Comparison of ENCODE assay signal across 24 cellular contexts in the genomic region with DNA sequence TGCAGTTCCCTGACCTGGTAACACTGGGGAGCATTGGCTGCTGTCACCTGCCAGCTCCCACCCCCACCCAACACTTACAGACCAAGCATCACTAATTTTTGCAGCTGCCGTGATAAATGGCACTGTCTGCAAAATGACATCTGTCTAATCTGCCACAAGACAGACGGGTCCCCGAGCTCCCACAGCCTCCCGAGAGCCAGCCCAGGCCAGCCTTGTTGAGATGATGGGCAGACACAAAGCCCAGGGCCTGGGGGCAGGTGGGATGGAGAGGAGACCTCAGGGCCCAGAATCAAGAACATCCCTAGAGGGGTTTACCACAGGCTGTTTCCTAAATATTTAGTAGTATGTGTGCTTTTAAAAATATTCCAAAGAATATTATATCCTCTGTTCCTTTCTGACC.
"Had no signal": no experiment of that assay in that cellular context is flagged by ENCODE, and none has a peak within 500 bp of the region (broad histone marks: within the 10 kb centered on the region; RNA-seq: fewer than 3 reads in every experiment).

No MANE protein-coding gene starts in this region.

- DNase-seq: activated CD4-positive, alpha-beta memory T cell treated with anti-CD3 and anti-CD28 coated beads, Interleukin-2, amount 10 ng/mL, durations not matched to agents 7 days and 5 days; activated CD4-positive, alpha-beta T cell treated with anti-CD3 and anti-CD28 coated beads, Interleukin-2, amount 10 ng/mL, durations not matched to agents 7 days and 5 days; activated CD4-positive, CD25-positive, alpha-beta regulatory T cell treated with anti-CD3 and anti-CD28 coated beads, Interleukin-2, amount 50 U/mL, for 72 hours; activated CD8-positive, alpha-beta memory T cell treated with anti-CD3 and anti-CD28 coated beads, Interleukin-2, amount 50 U/mL, for 48 hours; activated gamma-delta T cell; activated naive CD4-positive, alpha-beta T cell treated with anti-CD3 and anti-CD28 coated beads, Interleukin-2, amount 10 ng/mL, durations not matched to agents 7 days and 5 days; activated naive CD8-positive, alpha-beta T cell treated with anti-CD3 and anti-CD28 coated beads, Interleukin-2, amount 10 ng/mL, durations not matched to agents 7 days and 5 days; activated T-cell treated with anti-CD3 and anti-CD28 coated beads, Interleukin-2, amount 50 U/mL, for 24 hours; caudate nucleus; foreskin fibroblast; mesendoderm; psoas muscle; stimulated activated CD4-positive, alpha-beta T cell treated with anti-CD3 and anti-CD28 coated beads, Interleukin-15, amount 100 ng/mL, for 24 hours; stimulated activated CD4-positive, alpha-beta T cell treated with anti-CD3 and anti-CD28 coated beads, Interleukin-2, amount 100 ng/mL, for 24 hours; stimulated activated naive CD4-positive, alpha-beta T cell treated with Interleukin-2 at 50 U/mL for 16 hours; T-helper 2 cell; transverse colon had no signal

- H3K9me3 ChIP-seq: ascending aorta, heart left ventricle, left lung, neutrophil, psoas muscle, transverse colon had no signal

- H3K4me1 ChIP-seq: left lung, parathyroid adenoma, psoas muscle had no signal

- H3K36me3 ChIP-seq: ascending aorta, heart left ventricle, left lung, neutrophil, transverse colon had no signal

- H3K9ac ChIP-seq: parathyroid adenoma had no signal

- H3K79me2 ChIP-seq: parathyroid adenoma had no signal

- H3K4me1 Mint-ChIP-seq: activated CD4-positive, alpha-beta memory T cell treated with anti-CD3 and anti-CD28 coated beads, Interleukin-2, amount 10 ng/mL, durations not matched to agents 7 days and 5 days; activated CD4-positive, alpha-beta T cell treated with anti-CD3 and anti-CD28 coated beads, Interleukin-2, amount 10 ng/mL, durations not matched to agents 7 days and 5 days; activated naive CD4-positive, alpha-beta T cell treated with anti-CD3 and anti-CD28 coated beads, Interleukin-2, amount 10 ng/mL, durations not matched to agents 7 days and 5 days; activated naive CD8-positive, alpha-beta T cell treated with anti-CD3 and anti-CD28 coated beads, Interleukin-2, amount 10 ng/mL, durations not matched to agents 7 days and 5 days had no signal

- H2AFZ ChIP-seq: parathyroid adenoma had no signal

- H3K9me3 Mint-ChIP-seq: activated CD4-positive, alpha-beta memory T cell treated with anti-CD3 and anti-CD28 coated beads, Interleukin-2, amount 10 ng/mL, durations not matched to agents 7 days and 5 days; activated CD4-positive, alpha-beta T cell treated with anti-CD3 and anti-CD28 coated beads, Interleukin-2, amount 10 ng/mL, durations not matched to agents 7 days and 5 days; activated naive CD4-positive, alpha-beta T cell treated with anti-CD3 and anti-CD28 coated beads, Interleukin-2, amount 10 ng/mL, durations not matched to agents 7 days and 5 days; activated naive CD8-positive, alpha-beta T cell treated with anti-CD3 and anti-CD28 coated beads, Interleukin-2, amount 10 ng/mL, durations not matched to agents 7 days and 5 days; activated T-cell treated with anti-CD3 and anti-CD28 coated beads, Interleukin-2, amount 50 U/mL, for 24 hours; natural killer cell treated with Interleukin-12 subunit alpha and Interleukin-12 subunit beta and Interleukin-15 and Interleukin-18, amount 100 ng/mL, for 72 hours had no signal

- H3K4me3 ChIP-seq: ascending aorta, heart left ventricle, left lung, lung, psoas muscle, transverse colon had no signal

- H3K27ac Mint-ChIP-seq: activated CD4-positive, alpha-beta memory T cell treated with anti-CD3 and anti-CD28 coated beads, Interleukin-2, amount 10 ng/mL, durations not matched to agents 7 days and 5 days; activated CD4-positive, alpha-beta T cell treated with anti-CD3 and anti-CD28 coated beads, Interleukin-2, amount 10 ng/mL, durations not matched to agents 7 days and 5 days; activated naive CD4-positive, alpha-beta T cell treated with anti-CD3 and anti-CD28 coated beads, Interleukin-2, amount 10 ng/mL, durations not matched to agents 7 days and 5 days; activated naive CD8-positive, alpha-beta T cell treated with anti-CD3 and anti-CD28 coated beads, Interleukin-2, amount 10 ng/mL, durations not matched to agents 7 days and 5 days; activated T-cell treated with anti-CD3 and anti-CD28 coated beads, Interleukin-2, amount 50 U/mL, for 24 hours; natural killer cell treated with Interleukin-12 subunit alpha and Interleukin-12 subunit beta and Interleukin-15 and Interleukin-18, amount 100 ng/mL, for 72 hours had no signal

- H3K36me3 Mint-ChIP-seq: activated naive CD4-positive, alpha-beta T cell treated with anti-CD3 and anti-CD28 coated beads, Interleukin-2, amount 10 ng/mL, durations not matched to agents 7 days and 5 days; activated naive CD8-positive, alpha-beta T cell treated with anti-CD3 and anti-CD28 coated beads, Interleukin-2, amount 10 ng/mL, durations not matched to agents 7 days and 5 days; natural killer cell treated with Interleukin-12 subunit alpha and Interleukin-12 subunit beta and Interleukin-15 and Interleukin-18, amount 100 ng/mL, for 72 hours had no signal

- H3K27me3 ChIP-seq: ascending aorta, heart left ventricle, neutrophil, transverse colon had no signal

- H3K4me3 Mint-ChIP-seq: activated CD4-positive, alpha-beta memory T cell treated with anti-CD3 and anti-CD28 coated beads, Interleukin-2, amount 10 ng/mL, durations not matched to agents 7 days and 5 days; activated CD4-positive, alpha-beta T cell treated with anti-CD3 and anti-CD28 coated beads, Interleukin-2, amount 10 ng/mL, durations not matched to agents 7 days and 5 days; activated naive CD4-positive, alpha-beta T cell treated with anti-CD3 and anti-CD28 coated beads, Interleukin-2, amount 10 ng/mL, durations not matched to agents 7 days and 5 days; activated naive CD8-positive, alpha-beta T cell treated with anti-CD3 and anti-CD28 coated beads, Interleukin-2, amount 10 ng/mL, durations not matched to agents 7 days and 5 days; activated T-cell treated with anti-CD3 and anti-CD28 coated beads, Interleukin-2, amount 50 U/mL, for 24 hours; natural killer cell treated with Interleukin-12 subunit alpha and Interleukin-12 subunit beta and Interleukin-15 and Interleukin-18, amount 100 ng/mL, for 72 hours had no signal

- H3K27ac ChIP-seq: heart left ventricle, left lung, neutrophil, parathyroid adenoma, psoas muscle, transverse colon had no signal

- ATAC-seq: heart left ventricle; left lung; natural killer cell treated with Interleukin-12 subunit alpha and Interleukin-12 subunit beta and Interleukin-15 and Interleukin-18, amount 100 ng/mL, for 72 hours; psoas muscle had no signal

- H3K27me3 Mint-ChIP-seq: activated CD4-positive, alpha-beta memory T cell treated with anti-CD3 and anti-CD28 coated beads, Interleukin-2, amount 10 ng/mL, durations not matched to agents 7 days and 5 days; activated CD4-positive, alpha-beta T cell treated with anti-CD3 and anti-CD28 coated beads, Interleukin-2, amount 10 ng/mL, durations not matched to agents 7 days and 5 days; activated naive CD8-positive, alpha-beta T cell treated with anti-CD3 and anti-CD28 coated beads, Interleukin-2, amount 10 ng/mL, durations not matched to agents 7 days and 5 days; activated T-cell treated with anti-CD3 and anti-CD28 coated beads, Interleukin-2, amount 50 U/mL, for 24 hours had no signal
